1 cellular context compared by ENCODE assay signal in the genomic region with DNA sequence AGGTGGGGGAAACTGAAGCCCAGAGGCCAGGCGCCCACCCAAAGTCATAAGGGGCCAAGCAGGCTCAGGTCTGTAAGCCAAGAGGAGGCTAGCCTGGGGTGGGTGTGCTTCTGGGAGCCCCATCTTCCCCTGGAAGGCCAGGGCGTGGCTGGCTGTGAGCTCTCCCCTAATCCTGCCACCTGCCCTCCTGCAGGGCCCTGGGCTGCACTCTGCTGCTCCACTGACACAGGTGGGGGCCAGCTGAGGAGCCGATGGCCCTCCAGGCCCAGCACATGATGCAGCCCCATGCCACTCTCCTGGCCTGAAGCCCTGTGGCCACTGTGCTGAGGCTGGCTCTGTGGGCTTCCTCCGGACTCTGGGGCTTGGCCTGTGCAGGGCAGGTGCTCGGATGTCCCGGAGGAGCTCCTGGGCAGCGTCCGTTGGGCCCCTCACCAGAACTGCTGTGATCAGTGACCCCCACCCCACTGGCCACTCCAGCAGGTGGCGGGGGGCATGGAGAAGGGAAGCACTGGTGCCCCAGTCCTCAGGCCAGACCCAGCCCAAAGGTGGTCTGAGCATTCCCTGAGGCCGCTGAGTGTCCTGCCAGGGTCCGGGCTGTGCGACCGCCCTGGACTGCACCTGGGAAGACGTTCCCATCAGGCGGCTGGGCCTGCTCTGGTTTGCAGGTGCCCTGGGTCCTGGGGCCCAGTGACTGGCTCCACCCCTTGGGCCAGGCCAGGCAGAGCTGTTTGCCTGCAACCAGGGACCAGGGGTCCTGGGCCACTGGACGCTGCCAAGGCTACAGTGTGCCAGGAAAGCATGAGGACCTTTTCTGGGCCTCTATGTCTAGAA.
TF ChIP-seq lines count a peak whose summit lies in the region.

No MANE protein-coding gene starts in this region.

TF ChIP-seq in GM12878, 131 proteins besides CTCF, POLR2A, EP300 and RAD21:
- TF ChIP-seq ESRRA (IDR thresholded peaks at IDR 0.05; ENCODE audit: low read length) (no peak), ZNF217 (IDR thresholded peaks at IDR 0.05) (no peak), POLR2AphosphoS5 (IDR thresholded peaks at IDR 0.05; ENCODE audit: low read length) (peak; percentile 25; the same call in 1 of the 2 replicates)
